Comparison of ENCODE assay signal across 9 cellular contexts in genomic region chr1:24555591-24556413, GRCh38.
DNase-seq lines count a peak whose midpoint lies in the region; ATAC-seq and TF ChIP-seq lines count a peak whose summit lies in the region.
"Had no signal": no experiment of that assay in that cellular context is flagged by ENCODE, and none has a peak within 500 bp of the region (broad histone marks: within the 10 kb centered on the region; RNA-seq: fewer than 3 reads in every experiment).

A gene with protein sequence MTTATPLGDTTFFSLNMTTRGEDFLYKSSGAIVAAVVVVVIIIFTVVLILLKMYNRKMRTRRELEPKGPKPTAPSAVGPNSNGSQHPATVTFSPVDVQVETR (plus strand): TSS chr1:24556087. CDS start chr1:24595431, 39,344 bp downstream.

- ATAC-seq in HG03280 (IDR thresholded peaks at IDR 0.05; ENCODE audit: unreplicated experiment) (no peak), SK-N-SH treated with all-trans-retinoic acid at 6 μM for 48 hours (no peak)

- H3K4me3 ChIP-seq in iPS-18c (ENCODE audit: insufficient read depth, low read depth, low read length): peak within 1 kb of the TSS; percentile 46; the same call in 1 of the 2 replicates
- H3K4me3 ChIP-seq: SJSA1 had no signal

- DNase-seq in NCI-H748 (lab: John Stamatoyannopoulos, UW; ENCODE audit: unreplicated experiment): peak; percentile 29
- no peak for DNase-seq in NCI-H748 treated with DMSO at 0.1 percent for 48 hours (lab: John Stamatoyannopoulos, UW)
- peak; percentile 84 for DNase-seq in activated effector memory CD4-positive, alpha-beta T cell treated with anti-CD3 and anti-CD28 coated beads, Interleukin-2, amount 50 U/mL, for 16 hours
- peak; percentile 23 to 35 (median 26) for DNase-seq in stimulated activated CD4-positive, alpha-beta T cell treated with anti-CD3 and anti-CD28 coated beads, TNF-alpha, amount 100 ng/mL, for 4 hours (ENCODE audit: low read depth in 3 of 3)
- DNase-seq in HCEC 1CT: no peak

- H3K9me3 ChIP-seq in iPS-18c (ENCODE audit: control insufficient read depth, insufficient read depth, low read length): no peaks in the 10 kb centered on the region
- H3K9me3 ChIP-seq: SJSA1 had no signal

TF ChIP-seq in SK-N-SH treated with all-trans-retinoic acid at 6 μM for 48 hours, 23 proteins besides CTCF, POLR2A, EP300 and RAD21:
- TF ChIP-seq RARB (CRISPR knock-in tag; IDR thresholded peaks at IDR 0.05): no peak
- no peak for TF ChIP-seq ESRRG (CRISPR knock-in tag; IDR thresholded peaks at IDR 0.05)
- TF ChIP-seq, protein P1, sequence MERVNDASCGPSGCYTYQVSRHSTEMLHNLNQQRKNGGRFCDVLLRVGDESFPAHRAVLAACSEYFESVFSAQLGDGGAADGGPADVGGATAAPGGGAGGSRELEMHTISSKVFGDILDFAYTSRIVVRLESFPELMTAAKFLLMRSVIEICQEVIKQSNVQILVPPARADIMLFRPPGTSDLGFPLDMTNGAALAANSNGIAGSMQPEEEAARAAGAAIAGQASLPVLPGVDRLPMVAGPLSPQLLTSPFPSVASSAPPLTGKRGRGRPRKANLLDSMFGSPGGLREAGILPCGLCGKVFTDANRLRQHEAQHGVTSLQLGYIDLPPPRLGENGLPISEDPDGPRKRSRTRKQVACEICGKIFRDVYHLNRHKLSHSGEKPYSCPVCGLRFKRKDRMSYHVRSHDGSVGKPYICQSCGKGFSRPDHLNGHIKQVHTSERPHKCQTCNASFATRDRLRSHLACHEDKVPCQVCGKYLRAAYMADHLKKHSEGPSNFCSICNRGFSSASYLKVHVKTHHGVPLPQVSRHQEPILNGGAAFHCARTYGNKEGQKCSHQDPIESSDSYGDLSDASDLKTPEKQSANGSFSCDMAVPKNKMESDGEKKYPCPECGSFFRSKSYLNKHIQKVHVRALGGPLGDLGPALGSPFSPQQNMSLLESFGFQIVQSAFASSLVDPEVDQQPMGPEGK (CRISPR knock-in tag; IDR thresholded peaks at IDR 0.05; ENCODE audit: borderline replicate concordance): no peak

Comparison
In these comparisons a context has a peak if more than half of its experiments do, and no peak if none do; other contexts are left out.
1. DNase-seq: peak in NCI-H748 (single experiment), activated effector memory CD4-positive, alpha-beta T cell treated with anti-CD3 and anti-CD28 coated beads, Interleukin-2, amount 50 U/mL, for 16 hours (single experiment) and stimulated activated CD4-positive, alpha-beta T cell treated with anti-CD3 and anti-CD28 coated beads, TNF-alpha, amount 100 ng/mL, for 4 hours (3 of 3); none in NCI-H748 treated with DMSO at 0.1 percent for 48 hours (single experiment) and HCEC 1CT (single experiment).